12 cellular contexts compared by ENCODE assay signal in the genomic region with DNA sequence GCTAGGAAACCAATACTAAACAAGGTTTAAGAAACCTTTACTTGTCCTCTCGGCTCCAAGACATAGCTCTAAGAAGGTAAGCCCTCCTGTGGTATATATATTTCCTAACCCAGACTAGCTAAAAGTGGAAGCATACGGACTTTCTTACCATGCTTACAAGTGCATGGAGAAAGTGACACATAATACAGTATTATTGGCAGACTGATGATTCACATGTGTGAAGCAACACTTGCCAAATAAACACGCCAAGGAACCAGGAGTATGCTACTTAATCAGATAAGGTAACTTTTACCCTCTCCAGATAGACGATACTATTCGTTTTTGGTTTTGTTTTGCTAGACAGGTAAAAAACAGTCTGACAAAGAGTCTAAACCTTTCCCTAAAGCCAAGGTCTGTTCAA.
DNase-seq lines count a peak whose midpoint lies in the region; ATAC-seq, FAIRE-seq and TF ChIP-seq lines count a peak whose summit lies in the region.
"Had no signal": no experiment of that assay in that cellular context is flagged by ENCODE, and none has a peak within 500 bp of the region (broad histone marks: within the 10 kb centered on the region; RNA-seq: fewer than 3 reads in every experiment).

No MANE protein-coding gene starts in this region.

- H3K9me3 Mint-ChIP-seq in activated T-cell treated with anti-CD3 and anti-CD28 coated beads, Interleukin-2, amount 50 U/mL, for 4 hours = no peaks in the 10 kb centered on the region
- no peaks in the 10 kb centered on the region for H3K9me3 Mint-ChIP-seq in T-cell

- H3K4me1 ChIP-seq in small intestine (ENCODE audit: control insufficient read depth in 2 of 2, insufficient read depth in 1 of 2, low read depth in 1 of 2, low read length in 1 of 2) = no peaks in the 10 kb centered on the region
- H3K4me1 ChIP-seq in smooth muscle cell (ENCODE audit: low read depth) = peaks cover 23% of the 10 kb centered on the region

- H2AFZ ChIP-seq in smooth muscle cell (ENCODE audit: low read depth) = no peak overlapping the region

- H3K27ac ChIP-seq in small intestine (ENCODE audit: low read depth in 1 of 2, low read length in 1 of 2) (no peak overlapping the region), smooth muscle cell (ENCODE audit: low read depth) (no peak overlapping the region)
- H3K27ac ChIP-seq: KMS-11, vagina had no signal

- H3K27me3 Mint-ChIP-seq in activated T-cell treated with anti-CD3 and anti-CD28 coated beads, Interleukin-2, amount 50 U/mL, for 4 hours (ENCODE audit: low read depth) = no peaks in the 10 kb centered on the region
- no peaks in the 10 kb centered on the region for H3K27me3 Mint-ChIP-seq in T-cell

- no peaks in the 10 kb centered on the region for H3K79me2 ChIP-seq in smooth muscle cell (ENCODE audit: low read depth)

- H3K4me3 Mint-ChIP-seq in activated T-cell treated with anti-CD3 and anti-CD28 coated beads, Interleukin-2, amount 50 U/mL, for 4 hours = no peak overlapping the region
- H3K4me3 Mint-ChIP-seq in T-cell = peak overlapping the region in 1 of 3 donors; percentile 50

- peaks cover 0 to 1% of the 10 kb centered on the region in 2 donors for H3K36me3 ChIP-seq in small intestine (ENCODE audit: control insufficient read depth in 2 of 2, insufficient read depth in 2 of 2, low read length in 2 of 2)
- H3K36me3 ChIP-seq in smooth muscle cell (ENCODE audit: low read depth) = no peaks in the 10 kb centered on the region

- no peaks in the 10 kb centered on the region for H3K27me3 ChIP-seq in small intestine (ENCODE audit: control insufficient read depth in 2 of 2, insufficient read depth in 2 of 2, low read length in 2 of 2)
- no peaks in the 10 kb centered on the region for H3K27me3 ChIP-seq in smooth muscle cell (ENCODE audit: low read depth)
- H3K27me3 ChIP-seq: vagina had no signal

- H3K9me3 ChIP-seq in small intestine (ENCODE audit: control insufficient read depth, low read depth) (no peaks in the 10 kb centered on the region), smooth muscle cell (replicated peaks; ENCODE audit: low read depth) (no peaks in the 10 kb centered on the region)
- H3K9me3 ChIP-seq: vagina had no signal

- H3K36me3 Mint-ChIP-seq in activated T-cell treated with anti-CD3 and anti-CD28 coated beads, Interleukin-2, amount 50 U/mL, for 4 hours (ENCODE audit: insufficient read depth) = peaks cover 26% of the 10 kb centered on the region
- H3K36me3 Mint-ChIP-seq in T-cell = peaks cover 39% of the 10 kb centered on the region

- H3K4me3 ChIP-seq in small intestine (ENCODE audit: low read depth in 1 of 2, low read length in 2 of 2) (no peak overlapping the region), smooth muscle cell (no peak overlapping the region)
- H3K4me3 ChIP-seq: vagina had no signal

- no peak for TF ChIP-seq CTCF in smooth muscle cell (IDR thresholded peaks at IDR 0.05; ENCODE audit: borderline replicate concordance, insufficient read depth, poor library complexity, severe bottlenecking)

- H3K4me2 ChIP-seq in smooth muscle cell = no peak overlapping the region
- H3K4me2 ChIP-seq: KMS-11 had no signal

- 48 to 70% (median 55%) methylated on average over 5 of the region's 5 CpGs for WGBS in small intestine, 3 donors
- 40% methylated on average over 5 of the region's 5 CpGs for WGBS in smooth muscle cell (ENCODE audit: low lambda C conversion rate)

- POLR2A ChIA-PET in T-cell (lab: Charles Lee) = interaction anchor here in 1 of 2 donors (0.6 to 0.7 kb wide), 2 partner anchors 13 to 434 kb away, joined by 3 to 10 read pairs; no protein-coding TSS in a partner anchor

- peaks cover 79% of the 10 kb centered on the region for H3K4me1 Mint-ChIP-seq in activated T-cell treated with anti-CD3 and anti-CD28 coated beads, Interleukin-2, amount 50 U/mL, for 4 hours (ENCODE audit: low read depth)
- H3K4me1 Mint-ChIP-seq in T-cell = peaks cover 61 to 68% (median 65%) of the 10 kb centered on the region in 3 donors

- ATAC-seq in activated T-cell treated with anti-CD3 and anti-CD28 coated beads, Interleukin-2, amount 50 U/mL, for 4 hours = peak; percentile 73
- ATAC-seq in T-cell (replicated peaks in 1 of 4) = peak in 2 of 4 experiments; percentile 31 to 33
- ATAC-seq in HG02938 (IDR thresholded peaks at IDR 0.05; ENCODE audit: unreplicated experiment) = no peak

- peaks cover 22% of the 10 kb centered on the region for H3F3A ChIP-seq in smooth muscle cell (ENCODE audit: low read depth)

- no peak for DNase-seq in activated T-cell treated with anti-CD3 and anti-CD28 coated beads, Interleukin-2, amount 50 U/mL, for 4 hours
- DNase-seq in activated T-cell treated with anti-CD3 and anti-CD28 coated beads, Interleukin-2, amount 50 U/mL, for 1 hour = no peak
- DNase-seq in T-cell (no peak), fibroblast of peridontal ligament (ENCODE audit: extremely low read depth) (peak; percentile 40), small intestine (peak; percentile 44), dedifferentiated amniotic fluid mesenchymal stem cell (ENCODE audit: extremely low spot score) (no peak), smooth muscle cell (lab: John Stamatoyannopoulos, UW; ENCODE audit: unreplicated experiment) (no peak)
- DNase-seq: activated CD4-positive, alpha-beta T cell treated with anti-CD3 and anti-CD28 coated beads, Interleukin-2, amount 50 U/mL, for 1 hour; GDM1 had no signal

- CTCF ChIA-PET in T-cell (lab: Charles Lee) = interaction anchor here (0.5 to 2.3 kb wide), 5 partner anchors 282 to 583 kb away, joined by 3 to 12 read pairs (median 4); no protein-coding TSS in a partner anchor

- no peak overlapping the region for H3K9ac ChIP-seq in smooth muscle cell (ENCODE audit: low read depth)
- H3K9ac ChIP-seq: KMS-11 had no signal

- H4K20me1 ChIP-seq in smooth muscle cell (ENCODE audit: low read depth) = no peaks in the 10 kb centered on the region

- peak overlapping the region; percentile 64 to 78 for H3K27ac Mint-ChIP-seq in T-cell

- no peak for FAIRE-seq in small intestine (lab: Jason Lieb, UNC)

Comparison
In these comparisons a context has a peak if more than half of its experiments do, and no peak if none do; other contexts are left out.
1. DNase-seq: peak in fibroblast of peridontal ligament (single experiment) and small intestine (single experiment); none in activated T-cell treated with anti-CD3 and anti-CD28 coated beads, Interleukin-2, amount 50 U/mL, for 4 hours (single experiment), activated T-cell treated with anti-CD3 and anti-CD28 coated beads, Interleukin-2, amount 50 U/mL, for 1 hour (single experiment), T-cell (0 of 34), dedifferentiated amniotic fluid mesenchymal stem cell (single experiment) and smooth muscle cell (single experiment).